Comparison of ENCODE assay signal across 8 cellular contexts in genomic region chr17:62065611-62066468, GRCh38. TPM values are rescaled to one million over a fixed set of nuclear protein-coding genes. Genes with fewer than 3 reads are reported as not detected.
A peak's percentile ranks its signal among the peaks of the same experiment; 100 is the strongest.
DNase-seq lines count a peak whose midpoint lies in the region; ATAC-seq and TF ChIP-seq lines count a peak whose summit lies in the region.

No MANE protein-coding gene starts in this region.

- peak overlapping the region; percentile 98 for H3K27ac Mint-ChIP-seq in CD8-positive, alpha-beta T cell
- peak overlapping the region; percentile 96 for H3K27ac Mint-ChIP-seq in activated CD4-positive, alpha-beta memory T cell treated with anti-CD3 and anti-CD28 coated beads for 36 hours

- peaks cover 7% of the 10 kb centered on the region for H3K36me3 ChIP-seq in CD8-positive, alpha-beta T cell (ENCODE audit: insufficient read depth, low read length)
- H3K36me3 ChIP-seq in right lobe of liver = no peaks in the 10 kb centered on the region

- peak; percentile 97 to 99 (median 98) for DNase-seq in CD8-positive, alpha-beta T cell
- DNase-seq in HK-2 (ENCODE audit: unreplicated experiment) (peak; percentile 98), NCI-H82 (lab: John Stamatoyannopoulos, UW) (peak; percentile 100), dorsolateral prefrontal cortex (peak; percentile 97 to 99 (median 98)), right lobe of liver (peak; percentile 99 to 100 (median 100))
- DNase-seq in activated CD4-positive, alpha-beta memory T cell treated with anti-CD3 and anti-CD28 coated beads for 36 hours = peak; percentile 99
- peak; percentile 99 for DNase-seq in stimulated activated CD4-positive, alpha-beta T cell treated with anti-CD3 and anti-CD28 coated beads, Interleukin-4, amount 100 ng/mL, for 24 hours

- H3K27me3 Mint-ChIP-seq in CD8-positive, alpha-beta T cell (ENCODE audit: low read depth) = no peaks in the 10 kb centered on the region
- no peaks in the 10 kb centered on the region for H3K27me3 Mint-ChIP-seq in activated CD4-positive, alpha-beta memory T cell treated with anti-CD3 and anti-CD28 coated beads for 36 hours

- peak; percentile 93 for ATAC-seq in CD8-positive, alpha-beta T cell
- peak; percentile 91 for ATAC-seq in GM19452 (IDR thresholded peaks at IDR 0.05; ENCODE audit: unreplicated experiment)
- peak; percentile 94 to 98 (median 95) for ATAC-seq in right lobe of liver

- peak overlapping the region; percentile 98 for H3K4me3 Mint-ChIP-seq in CD8-positive, alpha-beta T cell
- H3K4me3 Mint-ChIP-seq in activated CD4-positive, alpha-beta memory T cell treated with anti-CD3 and anti-CD28 coated beads for 36 hours = peak overlapping the region; percentile 94

- no peaks in the 10 kb centered on the region for H3K27me3 ChIP-seq in CD8-positive, alpha-beta T cell (ENCODE audit: insufficient read depth, low read length)
- H3K27me3 ChIP-seq in dorsolateral prefrontal cortex = no peaks in the 10 kb centered on the region
- H3K27me3 ChIP-seq in right lobe of liver = no peaks in the 10 kb centered on the region

- peaks cover 39% of the 10 kb centered on the region for H3K4me1 Mint-ChIP-seq in CD8-positive, alpha-beta T cell (ENCODE audit: low read depth)
- H3K4me1 Mint-ChIP-seq in activated CD4-positive, alpha-beta memory T cell treated with anti-CD3 and anti-CD28 coated beads for 36 hours (ENCODE audit: low read depth) = peaks cover 29% of the 10 kb centered on the region

- POLR2A ChIA-PET in CD8-positive, alpha-beta T cell (lab: Charles Lee) = interaction anchor here (0.9 to 1.4 kb wide), 5 partner anchors 10 to 1389 kb away, joined by 3 to 5 read pairs (median 3); partner anchors contain the start of gene BRIP1
- POLR2A ChIA-PET in activated CD4-positive, alpha-beta memory T cell treated with anti-CD3 and anti-CD28 coated beads for 36 hours (lab: Charles Lee) = interaction anchor here (0.7 to 1.5 kb wide), 3 partner anchors 28 to 203 kb away, joined by 3 to 6 read pairs (median 6); no protein-coding TSS in a partner anchor

- no peaks in the 10 kb centered on the region for H3K9me3 Mint-ChIP-seq in CD8-positive, alpha-beta T cell
- H3K9me3 Mint-ChIP-seq in activated CD4-positive, alpha-beta memory T cell treated with anti-CD3 and anti-CD28 coated beads for 36 hours = no peaks in the 10 kb centered on the region

- H3K9me3 ChIP-seq in CD8-positive, alpha-beta T cell (ENCODE audit: low read length) = no peaks in the 10 kb centered on the region
- H3K9me3 ChIP-seq in right lobe of liver = no peaks in the 10 kb centered on the region

- peaks cover 24% of the 10 kb centered on the region for H3K36me3 Mint-ChIP-seq in CD8-positive, alpha-beta T cell
- H3K36me3 Mint-ChIP-seq in activated CD4-positive, alpha-beta memory T cell treated with anti-CD3 and anti-CD28 coated beads for 36 hours = peaks cover 9% of the 10 kb centered on the region

- peaks cover 27% of the 10 kb centered on the region for H3K4me1 ChIP-seq in CD8-positive, alpha-beta T cell (ENCODE audit: insufficient read depth, low read length)
- H3K4me1 ChIP-seq in right lobe of liver = peaks cover 0 to 47% (median 13%) of the 10 kb centered on the region in 4 donors

- intact Hi-C loops in CD8-positive, alpha-beta T cell (cut with DNase I, micrococcal nuclease) = loop anchor here (1.0 to 10.0 kb wide), 15 partner anchors 23 to 1671 kb away; partner anchors contain the start of genes BRIP1 (in 2 of the 2), INTS2 (in 2 of the 2), METTL2A (in 2 of the 2) and TANC2 (in 2 of the 2)
- intact Hi-C loops in activated CD4-positive, alpha-beta memory T cell treated with anti-CD3 and anti-CD28 coated beads for 36 hours (cut with micrococcal nuclease) = loop anchor here (1.0 to 10.0 kb wide), 5 partner anchors 43 to 654 kb away; no protein-coding TSS in a partner anchor
- intact Hi-C loops in dorsolateral prefrontal cortex (cut with DNase I) (loop anchor here (1.0 to 5.0 kb wide), 4 partner anchors 139 to 653 kb away; partner anchors contain the start of genes INTS2 (in 2 of the 2) and BRIP1 (in 1 of the 2)), right lobe of liver (cut with DNase I) (no loop called here)

- TF ChIP-seq CTCF in CD8-positive, alpha-beta T cell (IDR thresholded peaks at IDR 0.05) = peak; percentile 82
- TF ChIP-seq CTCF in dorsolateral prefrontal cortex (IDR thresholded peaks at IDR 0.05 in 54 of 56, conservative IDR thresholded peaks at IDR 0.05 in 2 of 56; ENCODE audit: low read depth in 1 of 56, partially characterized antibody in 56 of 56) (peak; percentile 85 to 99 (median 94)), right lobe of liver (IDR thresholded peaks at IDR 0.05) (peak; percentile 86 to 91 (median 88))

- peak overlapping the region; percentile 88 for H3K27ac ChIP-seq in CD8-positive, alpha-beta T cell (ENCODE audit: low read depth, low read length)
- H3K27ac ChIP-seq in dorsolateral prefrontal cortex (peak overlapping the region; percentile 90 to 100 (median 99)), right lobe of liver (peak overlapping the region; percentile 95 to 98 (median 97))

- H3K4me3 ChIP-seq in CD8-positive, alpha-beta T cell (ENCODE audit: low read depth, low read length) = peak overlapping the region; percentile 96
- H3K4me3 ChIP-seq in dorsolateral prefrontal cortex (peak overlapping the region; percentile 60 to 99 (median 93)), right lobe of liver (peak overlapping the region; percentile 85 to 89 (median 88))

- TF ChIP-seq POLR2A in right lobe of liver (IDR thresholded peaks at IDR 0.05) = peak; percentile 67

- 0% methylated on average over 24 of the region's 51 CpGs for WGBS in right lobe of liver (ENCODE audit: insufficient coverage, low coverage, low lambda C conversion rate, missing lambda C conversion rate)

- CTCF ChIA-PET in CD8-positive, alpha-beta T cell (lab: Charles Lee) = interaction anchor here (0.7 to 1.5 kb wide), 11 partner anchors 9 to 653 kb away, joined by 3 to 6 read pairs (median 4); no protein-coding TSS in a partner anchor
- CTCF ChIA-PET in activated CD4-positive, alpha-beta memory T cell treated with anti-CD3 and anti-CD28 coated beads for 36 hours (lab: Charles Lee) = interaction anchor here (0.6 to 2.4 kb wide), 23 partner anchors 10 to 654 kb away, joined by 3 to 15 read pairs (median 4); partner anchors contain the start of gene BRIP1

RNA-seq across cellular contexts. Expression of gene MED13, which starts 0.8 kb away (rescaled TPM):
- 10 to 100 TPM; 85.3 to 85.9 TPM for total RNA-seq in CD8-positive, alpha-beta T cell
- total RNA-seq in activated CD4-positive, alpha-beta memory T cell treated with anti-CD3 and anti-CD28 coated beads for 36 hours = 10 to 100 TPM; 40.3 to 40.6 TPM
- total RNA-seq in dorsolateral prefrontal cortex = 100 to 1,000 TPM in 12 of 120 experiments, 10 to 100 TPM in 108; 54.0 to 110 (median 81.9) TPM
- total RNA-seq in right lobe of liver = 10 to 100 TPM; 22.9 to 36.3 (median 32.5) TPM

Comparison
In these comparisons a context has a peak if more than half of its experiments do, and no peak if none do; other contexts are left out.
1. Peak in every context shown above with its lines: DNase-seq, ATAC-seq, H3K4me3 ChIP-seq and H3K27ac ChIP-seq.
2. intact Hi-C loops: an anchor here in CD8-positive, alpha-beta T cell (1.0 to 10.0 kb wide), activated CD4-positive, alpha-beta memory T cell treated with anti-CD3 and anti-CD28 coated beads for 36 hours (1.0 to 10.0 kb wide) and dorsolateral prefrontal cortex (1.0 to 5.0 kb wide); none called in right lobe of liver.